38 cellular contexts compared by ENCODE assay signal in the genomic region with DNA sequence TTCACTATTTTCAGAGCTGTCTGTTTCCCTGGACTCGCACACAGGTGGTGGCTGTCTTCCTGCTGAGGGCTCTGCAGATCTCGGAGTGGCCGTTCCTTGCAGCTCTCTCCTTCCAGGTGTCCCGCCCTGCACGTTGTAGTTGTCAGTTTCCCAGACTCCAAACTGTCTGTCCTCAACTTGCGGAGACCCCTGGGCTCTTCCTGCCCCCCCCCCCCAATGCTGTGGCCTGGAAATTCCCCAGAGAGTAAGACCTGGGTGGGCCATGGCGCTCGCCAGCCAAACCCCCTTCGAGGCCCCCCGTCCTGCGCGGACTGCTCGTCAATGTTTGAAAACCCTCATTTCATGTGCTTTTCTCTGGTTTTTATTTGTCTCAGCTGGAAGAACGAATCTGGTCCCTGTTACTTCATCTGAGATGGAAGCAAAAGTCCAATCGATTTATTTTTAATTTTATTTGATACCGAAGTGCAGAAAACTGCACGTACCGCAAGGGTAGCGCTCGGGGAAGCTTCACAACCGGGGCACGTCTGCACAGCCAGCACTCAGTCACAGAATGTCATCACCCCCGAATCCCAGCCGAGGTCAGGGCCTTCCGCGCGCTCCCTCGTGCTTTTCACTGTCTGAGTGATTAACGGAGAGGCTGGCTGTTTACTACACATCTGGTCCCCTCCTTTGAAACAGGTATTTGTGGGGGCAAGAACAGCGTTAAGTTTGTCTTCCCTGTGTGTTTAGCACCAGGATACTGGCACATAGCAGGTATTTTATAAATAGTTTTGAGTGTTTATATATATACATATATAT. TPM values are rescaled to one million over a fixed set of nuclear protein-coding genes. Genes with fewer than 3 reads are reported as not detected.
"Had no signal": no experiment of that assay in that cellular context is flagged by ENCODE, and none has a peak within 500 bp of the region (broad histone marks: within the 10 kb centered on the region; RNA-seq: fewer than 3 reads in every experiment).

No MANE protein-coding gene starts in this region.

- FAIRE-seq: kidney had no signal

- H3K4me1 ChIP-seq: adrenal gland, ascending aorta, parathyroid adenoma, psoas muscle, vagina had no signal

- DNase-seq: activated CD4-positive, alpha-beta memory T cell treated with anti-CD3 and anti-CD28 coated beads for 36 hours; activated CD4-positive, alpha-beta T cell treated with anti-CD3 and anti-CD28 coated beads for 48 hours; activated CD8-positive, alpha-beta memory T cell treated with anti-CD3 and anti-CD28 coated beads, Interleukin-2, amount 10 ng/mL, durations not matched to agents 7 days and 5 days; activated effector memory CD4-positive, alpha-beta T cell treated with Interleukin-2 at 50 U/mL for 16 hours; activated naive CD4-positive, alpha-beta T cell treated with anti-CD3 and anti-CD28 coated beads for 36 hours; activated naive CD8-positive, alpha-beta T cell treated with anti-CD3 and anti-CD28 coated beads for 36 hours; activated T-cell treated with anti-CD3 and anti-CD28 coated beads for 4 hours; activated T-cell treated with anti-CD3 and anti-CD28 coated beads, Interleukin-2, amount 50 U/mL, for 72 hours; cortex of kidney; effector memory CD8-positive, alpha-beta T cell; erythroblast; hippocampal formation; kidney; nephron progenitor cell; psoas muscle; stimulated activated CD4-positive, alpha-beta T cell treated with anti-CD3 and anti-CD28 coated beads, Interleukin-15, amount 100 ng/mL, for 24 hours; stimulated activated naive B cell treated with anti-CD40 and anti-IgM and Interleukin-4, amounts not matched to agents 10 μg/mL and 1 μg/mL and 100 μg/mL, for 72 hours; stomach; T-helper 17 cell; T1000; thyroid gland; WERI-Rb-1 had no signal

- H3K4me3 ChIP-seq: adrenal gland, ascending aorta, cardiac muscle cell, gastroesophageal sphincter, psoas muscle, smooth muscle cell, stomach, thyroid gland, upper lobe of left lung, vagina had no signal

- H3K9me3 Mint-ChIP-seq: effector memory CD8-positive, alpha-beta T cell; stimulated activated naive B cell treated with anti-CD40 and anti-IgM and Interleukin-4, amounts not matched to agents 10 μg/mL and 1 μg/mL and 100 μg/mL, for 72 hours had no signal

- H3K27ac Mint-ChIP-seq: activated CD4-positive, alpha-beta memory T cell treated with anti-CD3 and anti-CD28 coated beads for 36 hours; activated CD8-positive, alpha-beta memory T cell treated with anti-CD3 and anti-CD28 coated beads, Interleukin-2, amount 10 ng/mL, durations not matched to agents 7 days and 5 days; activated naive CD4-positive, alpha-beta T cell treated with anti-CD3 and anti-CD28 coated beads for 36 hours; activated naive CD8-positive, alpha-beta T cell treated with anti-CD3 and anti-CD28 coated beads for 36 hours; activated T-cell treated with anti-CD3 and anti-CD28 coated beads, Interleukin-2, amount 50 U/mL, for 72 hours; brain; effector memory CD8-positive, alpha-beta T cell; nephron progenitor cell; stimulated activated naive B cell treated with anti-CD40 and anti-IgM and Interleukin-4, amounts not matched to agents 10 μg/mL and 1 μg/mL and 100 μg/mL, for 72 hours; T-helper 17 cell had no signal

- H3K9me3 ChIP-seq: adrenal gland, ascending aorta, gastroesophageal sphincter, psoas muscle, stomach, thyroid gland, upper lobe of left lung, vagina had no signal

- H3K4me2 ChIP-seq: smooth muscle cell had no signal

- H3K4me1 Mint-ChIP-seq: activated CD8-positive, alpha-beta memory T cell treated with anti-CD3 and anti-CD28 coated beads, Interleukin-2, amount 10 ng/mL, durations not matched to agents 7 days and 5 days; T-helper 17 cell had no signal

- H3K27me3 ChIP-seq: ascending aorta, thyroid gland, vagina had no signal

- H3K36me3 ChIP-seq: adrenal gland, ascending aorta, cardiac muscle cell, gastroesophageal sphincter, stomach, thyroid gland, upper lobe of left lung, vagina, WERI-Rb-1 had no signal

- H3K27ac ChIP-seq: adrenal gland, ascending aorta, cardiac muscle cell, gastroesophageal sphincter, parathyroid adenoma, psoas muscle, stomach, thyroid gland, upper lobe of left lung, vagina, WERI-Rb-1 had no signal

- H3K36me3 Mint-ChIP-seq: activated CD4-positive, alpha-beta memory T cell treated with anti-CD3 and anti-CD28 coated beads for 36 hours; activated CD8-positive, alpha-beta memory T cell treated with anti-CD3 and anti-CD28 coated beads, Interleukin-2, amount 10 ng/mL, durations not matched to agents 7 days and 5 days; activated naive CD8-positive, alpha-beta T cell treated with anti-CD3 and anti-CD28 coated beads for 36 hours; brain; stimulated activated naive B cell treated with anti-CD40 and anti-IgM and Interleukin-4, amounts not matched to agents 10 μg/mL and 1 μg/mL and 100 μg/mL, for 72 hours had no signal

- ATAC-seq: activated CD4-positive, CD25-positive, alpha-beta regulatory T cell treated with anti-CD3 and anti-CD28 coated beads, Interleukin-2, amount 50 U/mL, for 24 hours; activated CD8-positive, alpha-beta memory T cell treated with anti-CD3 and anti-CD28 coated beads, Interleukin-2, amount 10 ng/mL, durations not matched to agents 7 days and 5 days; activated T-cell treated with anti-CD3 and anti-CD28 coated beads, Interleukin-2, amount 50 U/mL, for 72 hours; effector memory CD8-positive, alpha-beta T cell; gastroesophageal sphincter; left lobe of liver; psoas muscle; stimulated activated naive B cell treated with anti-CD40 and anti-IgM and Interleukin-4, amounts not matched to agents 10 μg/mL and 1 μg/mL and 100 μg/mL, for 72 hours; T-helper 17 cell had no signal

- H3K4me3 Mint-ChIP-seq: activated CD4-positive, alpha-beta memory T cell treated with anti-CD3 and anti-CD28 coated beads for 36 hours; activated CD8-positive, alpha-beta memory T cell treated with anti-CD3 and anti-CD28 coated beads, Interleukin-2, amount 10 ng/mL, durations not matched to agents 7 days and 5 days; activated naive CD4-positive, alpha-beta T cell treated with anti-CD3 and anti-CD28 coated beads for 36 hours; activated naive CD8-positive, alpha-beta T cell treated with anti-CD3 and anti-CD28 coated beads for 36 hours; activated T-cell treated with anti-CD3 and anti-CD28 coated beads, Interleukin-2, amount 50 U/mL, for 72 hours; brain; effector memory CD8-positive, alpha-beta T cell; nephron progenitor cell; stimulated activated naive B cell treated with anti-CD40 and anti-IgM and Interleukin-4, amounts not matched to agents 10 μg/mL and 1 μg/mL and 100 μg/mL, for 72 hours; T-helper 17 cell had no signal

RNA-seq across cellular contexts. Expression of a gene that starts 46.4 kb away (rescaled TPM):
- total RNA-seq: activated CD4-positive, alpha-beta memory T cell treated with anti-CD3 and anti-CD28 coated beads for 36 hours; activated CD8-positive, alpha-beta memory T cell treated with anti-CD3 and anti-CD28 coated beads, Interleukin-2, amount 10 ng/mL, durations not matched to agents 7 days and 5 days; activated naive CD4-positive, alpha-beta T cell treated with anti-CD3 and anti-CD28 coated beads for 36 hours; activated naive CD8-positive, alpha-beta T cell treated with anti-CD3 and anti-CD28 coated beads for 36 hours; activated T-cell treated with anti-CD3 and anti-CD28 coated beads, Interleukin-2, amount 50 U/mL, for 72 hours; adrenal gland; ascending aorta; cerebellum; fibroblast of lung; fibroblast of villous mesenchyme; gastroesophageal sphincter; left lobe of liver; lung microvascular endothelial cell; mucosa of gallbladder; psoas muscle; smooth muscle cell; T-helper 17 cell; thyroid gland; upper lobe of left lung had no signal
- polyA plus RNA-seq: fibroblast of lung, psoas muscle had no signal
